20 cellular contexts compared by ENCODE assay signal in genomic region chr7:85287126-85287825, GRCh38.
DNase-seq lines count a peak whose midpoint lies in the region; ATAC-seq and TF ChIP-seq lines count a peak whose summit lies in the region.
"Had no signal": no experiment of that assay in that cellular context is flagged by ENCODE, and none has a peak within 500 bp of the region (broad histone marks: within the 10 kb centered on the region; RNA-seq: fewer than 3 reads in every experiment).

No MANE protein-coding gene starts in this region.

- H2AFZ ChIP-seq in smooth muscle cell (ENCODE audit: low read depth) = peak overlapping the region; percentile 70
- H2AFZ ChIP-seq: GM23338 had no signal

- H3K27me3 ChIP-seq in smooth muscle cell (ENCODE audit: low read depth) = no peaks in the 10 kb centered on the region
- H3K27me3 ChIP-seq: heart right ventricle, Peyer's patch, upper lobe of right lung had no signal

- no peak overlapping the region for H3K4me3 ChIP-seq in fibroblast of pulmonary artery (replicated peaks; ENCODE audit: low read depth, low read length)
- no peak overlapping the region for H3K4me3 ChIP-seq in smooth muscle cell
- H3K4me3 ChIP-seq: GM23338, heart right ventricle, Peyer's patch, upper lobe of right lung had no signal

- no peaks in the 10 kb centered on the region for H3F3A ChIP-seq in smooth muscle cell (ENCODE audit: low read depth)

- no peak overlapping the region for H3K27ac Mint-ChIP-seq in activated CD8-positive, alpha-beta memory T cell treated with anti-CD3 and anti-CD28 coated beads, Interleukin-2, amount 10 ng/mL, durations not matched to agents 7 days and 5 days
- H3K27ac Mint-ChIP-seq: CD8-positive, alpha-beta memory T cell; GM23338; T-cell had no signal

- H3K4me3 Mint-ChIP-seq in activated CD8-positive, alpha-beta memory T cell treated with anti-CD3 and anti-CD28 coated beads, Interleukin-2, amount 10 ng/mL, durations not matched to agents 7 days and 5 days = no peak overlapping the region
- H3K4me3 Mint-ChIP-seq: CD8-positive, alpha-beta memory T cell; GM23338; neural crest cell; T-cell had no signal

- DNase-seq in NCI-H748 (lab: John Stamatoyannopoulos, UW; ENCODE audit: unreplicated experiment) (peak; percentile 25), NCI-H748 treated with DMSO at 0.1 percent for 48 hours (lab: John Stamatoyannopoulos, UW) (no peak), RPMI7951 (ENCODE audit: low read depth) (peak; percentile 39), fibroblast of pulmonary artery (ENCODE audit: low read depth) (peak; percentile 26), smooth muscle cell (lab: John Stamatoyannopoulos, UW; ENCODE audit: unreplicated experiment) (no peak), SHP77 treated with DMSO at 0.1 percent for 48 hours (lab: John Stamatoyannopoulos, UW) (no peak)
- DNase-seq in activated CD8-positive, alpha-beta memory T cell treated with anti-CD3 and anti-CD28 coated beads, Interleukin-2, amount 10 ng/mL, durations not matched to agents 7 days and 5 days = no peak
- DNase-seq: activated gamma-delta T cell; anterior cingulate cortex; CD8-positive, alpha-beta memory T cell; heart right ventricle; kidney; NCI-H524 treated with DMSO at 0.1 percent for 48 hours; Peyer's patch; stimulated activated naive CD8-positive, alpha-beta T cell treated with anti-CD3 and anti-CD28 coated beads, Interleukin-15, Interleukin-2, amounts not matched to agents 100 U/mL and 50 U/mL, for 24 hours; T-cell; upper lobe of right lung had no signal

- H3K27ac ChIP-seq in smooth muscle cell (ENCODE audit: low read depth) = peak overlapping the region; percentile 59
- H3K27ac ChIP-seq: heart right ventricle, Peyer's patch, upper lobe of right lung had no signal

- TF ChIP-seq CTCF in fibroblast of pulmonary artery (IDR thresholded peaks at IDR 0.05; ENCODE audit: low read length, missing control alignments) = no peak
- no peak for TF ChIP-seq CTCF in smooth muscle cell (IDR thresholded peaks at IDR 0.05; ENCODE audit: borderline replicate concordance, insufficient read depth, poor library complexity, severe bottlenecking)

- peaks cover 7% of the 10 kb centered on the region for H3K9me3 Mint-ChIP-seq in activated CD8-positive, alpha-beta memory T cell treated with anti-CD3 and anti-CD28 coated beads, Interleukin-2, amount 10 ng/mL, durations not matched to agents 7 days and 5 days (ENCODE audit: low read depth)
- H3K9me3 Mint-ChIP-seq: GM23338 had no signal

- no peak for ATAC-seq in HG03354 (IDR thresholded peaks at IDR 0.05; ENCODE audit: poor library complexity, severe bottlenecking, unreplicated experiment)
- ATAC-seq in activated CD8-positive, alpha-beta memory T cell treated with anti-CD3 and anti-CD28 coated beads, Interleukin-2, amount 10 ng/mL, durations not matched to agents 7 days and 5 days = no peak
- ATAC-seq: GM23338; heart right ventricle; stimulated activated naive CD8-positive, alpha-beta T cell treated with anti-CD3 and anti-CD28 coated beads, Interleukin-15, Interleukin-2, amounts not matched to agents 100 U/mL and 50 U/mL, for 24 hours; T-cell; upper lobe of right lung had no signal

- H3K9me3 ChIP-seq in smooth muscle cell (replicated peaks; ENCODE audit: low read depth) = no peaks in the 10 kb centered on the region
- H3K9me3 ChIP-seq: heart right ventricle, Peyer's patch, upper lobe of right lung had no signal

- peaks cover 16% of the 10 kb centered on the region for H3K4me1 ChIP-seq in smooth muscle cell (ENCODE audit: low read depth)
- H3K4me1 ChIP-seq: heart right ventricle, Peyer's patch, upper lobe of right lung had no signal

- no peaks in the 10 kb centered on the region for H3K27me3 Mint-ChIP-seq in activated CD8-positive, alpha-beta memory T cell treated with anti-CD3 and anti-CD28 coated beads, Interleukin-2, amount 10 ng/mL, durations not matched to agents 7 days and 5 days
- H3K27me3 Mint-ChIP-seq: CD8-positive, alpha-beta memory T cell; T-cell had no signal

- peak overlapping the region; percentile 62 for H3K4me2 ChIP-seq in smooth muscle cell
- H3K4me2 ChIP-seq: GM23338 had no signal

- no peak overlapping the region for H3K9ac ChIP-seq in smooth muscle cell (ENCODE audit: low read depth)

- CTCF ChIA-PET in activated CD8-positive, alpha-beta memory T cell treated with anti-CD3 and anti-CD28 coated beads, Interleukin-2, amount 10 ng/mL, durations not matched to agents 7 days and 5 days (lab: Charles Lee) = no interaction called here

- H3K79me2 ChIP-seq in smooth muscle cell (ENCODE audit: low read depth) = no peaks in the 10 kb centered on the region

- no peaks in the 10 kb centered on the region for H3K36me3 ChIP-seq in smooth muscle cell (ENCODE audit: low read depth)
- H3K36me3 ChIP-seq: heart right ventricle, Peyer's patch, upper lobe of right lung had no signal

- 23% methylated on average over 4 of the region's 4 CpGs for WGBS in smooth muscle cell (ENCODE audit: low lambda C conversion rate)

- no peaks in the 10 kb centered on the region for H3K36me3 Mint-ChIP-seq in activated CD8-positive, alpha-beta memory T cell treated with anti-CD3 and anti-CD28 coated beads, Interleukin-2, amount 10 ng/mL, durations not matched to agents 7 days and 5 days
- H3K36me3 Mint-ChIP-seq: CD8-positive, alpha-beta memory T cell; T-cell had no signal

- H4K20me1 ChIP-seq in smooth muscle cell (ENCODE audit: low read depth) = no peaks in the 10 kb centered on the region

- H3K4me1 Mint-ChIP-seq in activated CD8-positive, alpha-beta memory T cell treated with anti-CD3 and anti-CD28 coated beads, Interleukin-2, amount 10 ng/mL, durations not matched to agents 7 days and 5 days = no peaks in the 10 kb centered on the region
- H3K4me1 Mint-ChIP-seq: CD8-positive, alpha-beta memory T cell had no signal

Comparison
In these comparisons a context has a peak if more than half of its experiments do, and no peak if none do; other contexts are left out.
1. DNase-seq: peak in NCI-H748 (single experiment), RPMI7951 (single experiment) and fibroblast of pulmonary artery (single experiment); none in NCI-H748 treated with DMSO at 0.1 percent for 48 hours (single experiment), smooth muscle cell (single experiment), activated CD8-positive, alpha-beta memory T cell treated with anti-CD3 and anti-CD28 coated beads, Interleukin-2, amount 10 ng/mL, durations not matched to agents 7 days and 5 days (single experiment) and SHP77 treated with DMSO at 0.1 percent for 48 hours (single experiment).